ENCODE assay signal across 8 cellular contexts in the genomic region with DNA sequence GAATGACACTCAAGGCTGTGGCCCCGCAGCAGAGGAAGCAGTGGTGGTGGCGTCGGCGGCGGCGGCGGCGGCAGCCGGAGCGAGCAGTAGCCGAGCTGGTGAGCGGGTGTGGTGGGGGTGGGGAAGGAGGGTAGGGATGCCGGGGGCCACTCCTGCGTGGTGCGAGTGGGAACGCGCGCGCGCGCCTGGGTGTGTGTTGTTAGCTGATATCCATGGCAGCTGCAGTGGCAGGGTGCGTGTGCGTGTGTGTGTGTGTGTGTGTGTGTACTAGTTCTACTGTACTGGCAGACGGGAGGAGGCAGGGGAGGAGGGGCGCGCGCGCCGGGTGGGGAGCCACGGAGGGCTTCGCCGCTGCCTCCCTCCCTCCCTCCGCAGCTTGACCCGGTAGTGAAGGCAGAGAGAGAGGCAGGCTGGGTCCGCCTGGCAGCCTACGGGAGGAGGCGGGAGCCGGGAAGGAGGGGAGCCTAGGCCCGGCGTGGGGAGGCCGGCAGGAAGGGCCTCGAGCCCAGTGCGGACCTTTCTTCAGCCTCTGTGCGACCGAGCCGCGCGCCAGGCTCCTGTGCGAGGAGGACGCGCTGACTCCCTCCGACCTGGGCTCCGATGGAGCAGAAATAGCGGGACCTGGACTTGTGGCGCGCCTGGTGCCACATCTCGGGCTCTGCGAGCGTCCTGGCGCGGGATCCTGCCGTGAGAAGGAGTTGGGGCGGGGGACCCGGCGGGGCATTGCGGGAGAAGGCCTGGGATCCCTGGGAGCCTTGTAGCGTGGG. TPM values are rescaled to one million over a fixed set of nuclear protein-coding genes. Genes with fewer than 3 reads are reported as not detected.
DNase-seq lines count a peak whose midpoint lies in the region; ATAC-seq and TF ChIP-seq lines count a peak whose summit lies in the region.

Gene MAGI2, minus strand, starts transcription at position 110 of the 767 bp plus-strand sequence. CDS start 347 bp downstream, outside the sequence.

- DNase-seq in EH (ENCODE audit: low read depth) (peak; percentile 87), NCI-H524 treated with DMSO at 0.1 percent for 48 hours (lab: John Stamatoyannopoulos, UW) (peak; percentile 37), choroid plexus epithelial cell (ENCODE audit: low read depth) (peak; percentile 91), inferior parietal cortex (ENCODE audit: extremely low spot score) (peak; percentile 83), sciatic nerve (ENCODE audit: low spot score) (peak; percentile 93), NCI-H345 (lab: John Stamatoyannopoulos, UW) (no peak)

- peak; percentile 92 for ATAC-seq in sciatic nerve
- no peak for ATAC-seq in HG02840 (IDR thresholded peaks at IDR 0.05; ENCODE audit: low FRiP score, unreplicated experiment)
- no peak for ATAC-seq in GM19467 (IDR thresholded peaks at IDR 0.05; ENCODE audit: unreplicated experiment)

- peak within 1 kb of the TSS; percentile 88 for H3K4me3 ChIP-seq in choroid plexus epithelial cell (ENCODE audit: low read depth, low read length)

- intact Hi-C loops in sciatic nerve (cut with DNase I) = no loop called here

- TF ChIP-seq CTCF in choroid plexus epithelial cell (conservative IDR thresholded peaks at IDR 0.05; ENCODE audit: low read depth, low read length) = no peak

RNA-seq across cellular contexts. Expression of gene MAGI2, which starts in this region (rescaled TPM):
- 51.3 TPM for total RNA-seq in sciatic nerve
